In genomic region chr15:52294881-52295420, GRCh38 we compare ENCODE assay signal across 7 cellular contexts. TPM values are rescaled to one million over a fixed set of nuclear protein-coding genes. Genes with fewer than 3 reads are reported as not detected.
DNase-seq lines count a peak whose midpoint lies in the region; ATAC-seq and TF ChIP-seq lines count a peak whose summit lies in the region.

No MANE protein-coding gene starts in this region.

- H3K4me2 ChIP-seq in smooth muscle cell = peak overlapping the region; percentile 88

- no peaks in the 10 kb centered on the region for H3K4me1 ChIP-seq in iPS-15b (ENCODE audit: control insufficient read depth, insufficient read depth, low read length)
- H3K4me1 ChIP-seq in smooth muscle cell (ENCODE audit: low read depth) = peaks cover 4% of the 10 kb centered on the region

- peaks cover 2% of the 10 kb centered on the region for H3K36me3 ChIP-seq in iPS-15b (ENCODE audit: control insufficient read depth, insufficient read depth, low read length)
- no peaks in the 10 kb centered on the region for H3K36me3 ChIP-seq in smooth muscle cell (ENCODE audit: low read depth)

- peak overlapping the region; percentile 65 for H3K4me3 Mint-ChIP-seq in activated T-helper 1 cell treated with anti-CD3 and anti-CD28 coated beads, Interleukin-12 subunit alpha, Interleukin-12 subunit beta, Interleukin-2, Interleukin-4 antibody, amounts not matched to agents 30 ng/mL and 10 ng/mL and 1 ng/mL, durations not matched to agents 14 hours and 24 hours and 36 hours

- peaks cover 18% of the 10 kb centered on the region for H3K27me3 ChIP-seq in HL-60 (ENCODE audit: insufficient read depth, poor library complexity, severe bottlenecking)
- peaks cover 2% of the 10 kb centered on the region for H3K27me3 ChIP-seq in iPS-15b (ENCODE audit: control insufficient read depth, insufficient read depth, low read length)
- peaks cover 49% of the 10 kb centered on the region for H3K27me3 ChIP-seq in smooth muscle cell (ENCODE audit: low read depth)

- peak overlapping the region; percentile 33; the same call in 1 of the 2 replicates for H3K4me3 ChIP-seq in HL-60 (replicated peaks; ENCODE audit: insufficient read depth, low read length)
- peak overlapping the region; percentile 79 for H3K4me3 ChIP-seq in iPS-15b (ENCODE audit: low read depth, low read length)
- peak overlapping the region; percentile 64 for H3K4me3 ChIP-seq in smooth muscle cell

- peaks cover 30% of the 10 kb centered on the region for H3K4me1 Mint-ChIP-seq in activated T-helper 1 cell treated with anti-CD3 and anti-CD28 coated beads, Interleukin-12 subunit alpha, Interleukin-12 subunit beta, Interleukin-2, Interleukin-4 antibody, amounts not matched to agents 30 ng/mL and 10 ng/mL and 1 ng/mL, durations not matched to agents 14 hours and 24 hours and 36 hours (ENCODE audit: low read depth)

- no peaks in the 10 kb centered on the region for H3K79me2 ChIP-seq in smooth muscle cell (ENCODE audit: low read depth)

- intact Hi-C loops in activated T-helper 1 cell treated with anti-CD3 and anti-CD28 coated beads, Interleukin-12 subunit alpha, Interleukin-12 subunit beta, Interleukin-2, Interleukin-4 antibody, amounts not matched to agents 30 ng/mL and 10 ng/mL and 1 ng/mL, durations not matched to agents 14 hours and 24 hours and 36 hours (cut with micrococcal nuclease) = no loop called here

- ATAC-seq in HG02870 (IDR thresholded peaks at IDR 0.05; ENCODE audit: unreplicated experiment) = no peak

- no peaks in the 10 kb centered on the region for H3K36me3 Mint-ChIP-seq in activated T-helper 1 cell treated with anti-CD3 and anti-CD28 coated beads, Interleukin-12 subunit alpha, Interleukin-12 subunit beta, Interleukin-2, Interleukin-4 antibody, amounts not matched to agents 30 ng/mL and 10 ng/mL and 1 ng/mL, durations not matched to agents 14 hours and 24 hours and 36 hours (ENCODE audit: low read depth)

- H3K9ac ChIP-seq in iPS-15b (ENCODE audit: low read depth, low read length) = peak overlapping the region; percentile 65
- no peak overlapping the region for H3K9ac ChIP-seq in smooth muscle cell (ENCODE audit: low read depth)

- DNase-seq in HL-60 (ENCODE audit: low read depth in 1 of 2, low spot score in 1 of 2) = no peak
- no peak for DNase-seq in activated T-helper 1 cell treated with anti-CD3 and anti-CD28 coated beads, Interleukin-12 subunit alpha, Interleukin-12 subunit beta, Interleukin-2, Interleukin-4 antibody, amounts not matched to agents 30 ng/mL and 10 ng/mL and 1 ng/mL, durations not matched to agents 14 hours and 24 hours and 36 hours (ENCODE audit: low spot score)
- DNase-seq in smooth muscle cell (lab: John Stamatoyannopoulos, UW; ENCODE audit: unreplicated experiment) = no peak
- no peak for DNase-seq in kidney glomerular epithelial cell (lab: John Stamatoyannopoulos, UW)
- DNase-seq in NOMO-1 (lab: John Stamatoyannopoulos, UW; ENCODE audit: unreplicated experiment in 2 of 2) = no peak

- no peaks in the 10 kb centered on the region for H3K9me3 Mint-ChIP-seq in activated T-helper 1 cell treated with anti-CD3 and anti-CD28 coated beads, Interleukin-12 subunit alpha, Interleukin-12 subunit beta, Interleukin-2, Interleukin-4 antibody, amounts not matched to agents 30 ng/mL and 10 ng/mL and 1 ng/mL, durations not matched to agents 14 hours and 24 hours and 36 hours

- H3K27me3 Mint-ChIP-seq in activated T-helper 1 cell treated with anti-CD3 and anti-CD28 coated beads, Interleukin-12 subunit alpha, Interleukin-12 subunit beta, Interleukin-2, Interleukin-4 antibody, amounts not matched to agents 30 ng/mL and 10 ng/mL and 1 ng/mL, durations not matched to agents 14 hours and 24 hours and 36 hours (ENCODE audit: insufficient read depth) = peaks cover 52% of the 10 kb centered on the region

- H3K27ac ChIP-seq in HL-60 (replicated peaks) (no peak overlapping the region), smooth muscle cell (ENCODE audit: low read depth) (no peak overlapping the region)

- peak overlapping the region; percentile 43 for H2AFZ ChIP-seq in smooth muscle cell (ENCODE audit: low read depth)

- no peaks in the 10 kb centered on the region for H3F3A ChIP-seq in smooth muscle cell (ENCODE audit: low read depth)

- 17% methylated on average over 23 of the region's 32 CpGs for WGBS in smooth muscle cell (ENCODE audit: low lambda C conversion rate)

- H3K9me3 ChIP-seq in iPS-15b (ENCODE audit: control insufficient read depth, insufficient read depth, low read length) = no peaks in the 10 kb centered on the region
- no peaks in the 10 kb centered on the region for H3K9me3 ChIP-seq in smooth muscle cell (replicated peaks; ENCODE audit: low read depth)

- H3K27ac Mint-ChIP-seq in activated T-helper 1 cell treated with anti-CD3 and anti-CD28 coated beads, Interleukin-12 subunit alpha, Interleukin-12 subunit beta, Interleukin-2, Interleukin-4 antibody, amounts not matched to agents 30 ng/mL and 10 ng/mL and 1 ng/mL, durations not matched to agents 14 hours and 24 hours and 36 hours = no peak overlapping the region

- H4K20me1 ChIP-seq in smooth muscle cell (ENCODE audit: low read depth) = no peaks in the 10 kb centered on the region

- no peak for TF ChIP-seq CTCF in HL-60 (IDR thresholded peaks at IDR 0.05; ENCODE audit: insufficient read depth, low read length)
- no peak for TF ChIP-seq CTCF in smooth muscle cell (IDR thresholded peaks at IDR 0.05; ENCODE audit: borderline replicate concordance, insufficient read depth, poor library complexity, severe bottlenecking)

RNA-seq across cellular contexts. Expression of gene MYO5C, which starts 0.7 kb away (rescaled TPM):
- 0.29 and 0.54 TPM in 2 replicates for total RNA-seq in activated T-helper 1 cell treated with anti-CD3 and anti-CD28 coated beads, Interleukin-12 subunit alpha, Interleukin-12 subunit beta, Interleukin-2, Interleukin-4 antibody, amounts not matched to agents 30 ng/mL and 10 ng/mL and 1 ng/mL, durations not matched to agents 14 hours and 24 hours and 36 hours
- total RNA-seq in smooth muscle cell = 1.5 TPM in 2 replicates
- polyA plus RNA-seq in smooth muscle cell = 0.26 and 0.69 TPM in 2 replicates
